In the genomic region with DNA sequence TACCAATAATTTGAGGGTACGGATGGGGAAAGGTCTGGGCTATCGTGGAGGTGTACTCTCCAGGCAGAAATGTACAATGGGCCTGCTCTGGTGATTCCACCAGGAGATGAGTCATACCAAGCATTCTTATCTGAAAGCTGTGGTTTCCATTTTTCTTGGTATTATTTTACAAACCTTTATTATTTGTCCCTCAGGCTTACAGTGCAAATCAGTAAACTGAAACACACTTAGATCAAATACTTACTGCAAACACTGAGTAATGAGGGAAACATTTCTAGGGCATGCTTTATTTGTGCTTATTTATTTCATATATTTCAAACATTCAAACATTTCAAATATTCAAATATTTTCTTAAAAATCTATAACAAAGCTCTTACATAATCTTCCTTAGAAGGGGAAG, we compare ENCODE assay signal across 1 cellular context.
TF ChIP-seq lines count a peak whose summit lies in the region.

No MANE protein-coding gene starts in this region.

TF ChIP-seq in A549, 52 proteins besides CTCF, POLR2A, EP300 and RAD21 (continued from another document):
- TF ChIP-seq ATOH8 (CRISPR knock-in tag; IDR thresholded peaks at IDR 0.05; ENCODE audit: low read depth), result no peak
